ENCODE assay signal across 9 cellular contexts in the genomic region with DNA sequence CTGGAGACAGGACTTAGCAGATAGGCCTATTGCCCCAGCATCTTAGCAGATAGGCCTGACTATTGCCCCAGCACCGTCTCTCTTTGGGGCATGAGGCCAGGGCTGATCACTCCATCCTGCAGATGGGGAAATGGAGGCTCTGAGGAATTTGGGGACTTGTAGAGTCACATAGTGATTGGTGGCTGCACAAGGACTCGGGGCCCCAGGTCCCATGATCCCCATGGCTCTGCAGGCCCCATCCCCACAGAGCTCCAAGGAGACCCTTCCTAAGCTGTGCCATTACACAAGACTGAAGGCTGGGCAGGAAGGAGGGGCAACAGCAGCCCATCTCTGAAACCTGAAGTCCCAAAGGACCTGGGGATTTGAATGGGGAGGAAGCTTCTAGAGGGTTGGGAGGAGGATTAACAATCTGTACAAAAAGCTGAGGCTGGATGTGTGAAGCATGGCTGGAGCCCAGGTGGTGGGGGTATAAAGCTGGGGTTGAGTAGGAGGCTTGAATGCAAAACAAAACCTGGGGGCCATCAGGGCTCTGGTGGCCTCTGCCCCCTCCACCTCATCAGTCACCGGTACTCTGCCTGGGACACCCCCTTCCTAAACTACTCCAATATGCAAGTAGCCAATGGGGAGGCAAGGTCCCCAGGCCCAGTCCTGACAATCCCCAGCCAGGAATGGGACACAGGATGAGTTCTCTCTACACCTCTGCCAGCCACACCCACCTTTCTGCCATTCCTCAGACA. TPM values are rescaled to one million over a fixed set of nuclear protein-coding genes. Genes with fewer than 3 reads are reported as not detected.
DNase-seq lines count a peak whose midpoint lies in the region; ATAC-seq and TF ChIP-seq lines count a peak whose summit lies in the region.
"Had no signal": no experiment of that assay in that cellular context is flagged by ENCODE, and none has a peak within 500 bp of the region (broad histone marks: within the 10 kb centered on the region; RNA-seq: fewer than 3 reads in every experiment).

No MANE protein-coding gene starts in this region.

- H3K27ac ChIP-seq in DOHH2 (ENCODE audit: low read depth, low read length) (no peak overlapping the region), Karpas-422 (ENCODE audit: low read length) (peak overlapping the region; percentile 90), neuronal stem cell (replicated peaks; ENCODE audit: low read length) (no peak overlapping the region), esophagus squamous epithelium (no peak overlapping the region)
- no peak overlapping the region for H3K27ac ChIP-seq in effector memory CD4-positive, alpha-beta T cell (ENCODE audit: insufficient read depth, low read length, poor library complexity, severe bottlenecking)
- H3K27ac ChIP-seq: SJSA1 had no signal

- H3K9me2 ChIP-seq in DOHH2 (replicated peaks; ENCODE audit: control insufficient read depth, low read length) (no peaks in the 10 kb centered on the region), Karpas-422 (replicated peaks; ENCODE audit: insufficient read depth, low read length) (no peaks in the 10 kb centered on the region)

- POLR2A ChIA-PET in GM10248 (lab: Yijun Ruan, JAX): no interaction called here

- no peak overlapping the region for H2BK12ac ChIP-seq in neuronal stem cell (ENCODE audit: low read length)

- H4K8ac ChIP-seq in neuronal stem cell (ENCODE audit: low read depth, low read length): no peak overlapping the region

- no CpG with 5 or more reads among the region's 3 CpGs for WGBS in neuronal stem cell (ENCODE audit: extremely low coverage in 2 of 2, insufficient read length in 2 of 2, insufficient replicate concordance in 1 of 2), 2 donors
- WGBS in esophagus squamous epithelium, 2 donors: 67 to 71% methylated on average over 1 of the region's 3 CpGs

- peak overlapping the region; percentile 83 for H2BK5ac ChIP-seq in neuronal stem cell (ENCODE audit: low read length)

- peaks cover 3% of the 10 kb centered on the region for H3K79me1 ChIP-seq in neuronal stem cell (ENCODE audit: low read depth, low read length)

- H2AK5ac ChIP-seq in neuronal stem cell (ENCODE audit: low read depth, low read length): peak overlapping the region; percentile 82

- H3K27me3 ChIP-seq in DOHH2 (ENCODE audit: control insufficient read depth, low read length) (no peaks in the 10 kb centered on the region), Karpas-422 (ENCODE audit: low read length) (no peaks in the 10 kb centered on the region), neuronal stem cell (ENCODE audit: control insufficient read depth in 3 of 3, insufficient read depth in 3 of 3, low read depth in 1 of 3, low read length in 3 of 3) (peaks cover 0 to 5% (median 0%) of the 10 kb centered on the region in 3 experiments), esophagus squamous epithelium (no peaks in the 10 kb centered on the region)
- H3K27me3 ChIP-seq in effector memory CD4-positive, alpha-beta T cell (replicated peaks; ENCODE audit: control insufficient read depth, insufficient read depth, low read length, poor library complexity, severe bottlenecking): no peaks in the 10 kb centered on the region
- H3K27me3 ChIP-seq: SJSA1 had no signal

- H2BK15ac ChIP-seq in neuronal stem cell (ENCODE audit: low read length): no peak overlapping the region

- peaks cover 25% of the 10 kb centered on the region for H3K79me2 ChIP-seq in DOHH2 (ENCODE audit: control insufficient read depth, low read length)
- peaks cover 63% of the 10 kb centered on the region for H3K79me2 ChIP-seq in Karpas-422 (ENCODE audit: low read length)

- no peak overlapping the region for H3K14ac ChIP-seq in neuronal stem cell (ENCODE audit: low read length)

- intact Hi-C loops in esophagus squamous epithelium (cut with DNase I): no loop called here

- peaks cover 27% of the 10 kb centered on the region for H3K4me1 ChIP-seq in DOHH2 (ENCODE audit: control insufficient read depth, low read length)
- peaks cover 55% of the 10 kb centered on the region for H3K4me1 ChIP-seq in Karpas-422 (ENCODE audit: low read length)
- peaks cover 31% of the 10 kb centered on the region for H3K4me1 ChIP-seq in effector memory CD4-positive, alpha-beta T cell (ENCODE audit: control insufficient read depth, insufficient read depth, low read length, poor library complexity, severe bottlenecking)
- H3K4me1 ChIP-seq in neuronal stem cell (ENCODE audit: control insufficient read depth in 2 of 2, insufficient read depth in 1 of 2, low read depth in 1 of 2, low read length in 2 of 2): peaks cover 2 to 15% of the 10 kb centered on the region in 2 donors
- H3K4me1 ChIP-seq in esophagus squamous epithelium: peaks cover 20 to 39% (median 21%) of the 10 kb centered on the region in 3 donors

- no peak overlapping the region for H2AFZ ChIP-seq in Karpas-422 (ENCODE audit: low read length)
- H2AFZ ChIP-seq in neuronal stem cell (ENCODE audit: low read length): no peak overlapping the region

- no peak overlapping the region for H3K4ac ChIP-seq in neuronal stem cell (ENCODE audit: low read length)

- H2BK120ac ChIP-seq in neuronal stem cell (ENCODE audit: low read depth, low read length): no peak overlapping the region

- H3K36me3 ChIP-seq in DOHH2 (ENCODE audit: control insufficient read depth, low read length) (no peaks in the 10 kb centered on the region), Karpas-422 (ENCODE audit: insufficient read depth, low read length) (no peaks in the 10 kb centered on the region), neuronal stem cell (replicated peaks in 1 of 2; ENCODE audit: control insufficient read depth in 2 of 2, insufficient read depth in 2 of 2, low read length in 2 of 2) (no peaks in the 10 kb centered on the region), esophagus squamous epithelium (peaks cover 0 to 19% (median 0%) of the 10 kb centered on the region in 3 donors)
- H3K36me3 ChIP-seq in effector memory CD4-positive, alpha-beta T cell (ENCODE audit: control insufficient read depth, insufficient read depth, low read length): no peaks in the 10 kb centered on the region
- H3K36me3 ChIP-seq: SJSA1 had no signal

- DNase-seq in Karpas-422 (peak; percentile 82), neuronal stem cell (ENCODE audit: low spot score) (no peak), GM10248 (ENCODE audit: extremely low spot score) (no peak), esophagus squamous epithelium (lab: John Stamatoyannopoulos, UW) (no peak), SW 1271 (lab: John Stamatoyannopoulos, UW) (no peak)
- DNase-seq in effector memory CD4-positive, alpha-beta T cell: no peak

- H3K18ac ChIP-seq in neuronal stem cell (ENCODE audit: low read length): peak overlapping the region; percentile 6

- TF ChIP-seq CTCF in DOHH2 (IDR thresholded peaks at IDR 0.05; ENCODE audit: low read depth, low read length, poor library complexity, severe bottlenecking) (no peak), GM10248 (IDR thresholded peaks at IDR 0.05; ENCODE audit: control extremely low read depth, extremely low read depth, low read depth, missing control alignments) (no peak), esophagus squamous epithelium (IDR thresholded peaks at IDR 0.05) (no peak)

- no peak for TF ChIP-seq POLR2A in esophagus squamous epithelium (IDR thresholded peaks at IDR 0.05)

- H3K4me2 ChIP-seq in DOHH2 (ENCODE audit: low read length) (peak overlapping the region; percentile 90), Karpas-422 (ENCODE audit: low read depth, low read length, poor library complexity, severe bottlenecking) (peak overlapping the region; percentile 85), neuronal stem cell (ENCODE audit: insufficient read depth, low read length, poor library complexity, severe bottlenecking) (peak overlapping the region; percentile 90)

- peak overlapping the region; percentile 86 for H3K9ac ChIP-seq in Karpas-422 (ENCODE audit: low read length)
- no peak overlapping the region for H3K9ac ChIP-seq in neuronal stem cell (ENCODE audit: low read depth, low read length, poor library complexity)

- H3K9me3 ChIP-seq in DOHH2 (ENCODE audit: control insufficient read depth, insufficient read depth, low read length): no peaks in the 10 kb centered on the region
- H3K9me3 ChIP-seq in Karpas-422 (ENCODE audit: low read length): no peaks in the 10 kb centered on the region
- H3K9me3 ChIP-seq in effector memory CD4-positive, alpha-beta T cell (ENCODE audit: control insufficient read depth, low read length): no peaks in the 10 kb centered on the region
- no peaks in the 10 kb centered on the region for H3K9me3 ChIP-seq in neuronal stem cell (replicated peaks in 1 of 2; ENCODE audit: control insufficient read depth in 2 of 2, insufficient read depth in 1 of 2, low read depth in 1 of 2, low read length in 2 of 2)
- H3K9me3 ChIP-seq in esophagus squamous epithelium: no peaks in the 10 kb centered on the region
- H3K9me3 ChIP-seq: SJSA1 had no signal

- ATAC-seq in GM19463 (IDR thresholded peaks at IDR 0.05; ENCODE audit: unreplicated experiment): no peak

- H4K20me1 ChIP-seq in DOHH2 (ENCODE audit: control insufficient read depth, insufficient read depth, low read depth, low read length) (no peaks in the 10 kb centered on the region), Karpas-422 (ENCODE audit: insufficient read depth, low read depth, low read length) (peaks cover 21% of the 10 kb centered on the region; the same call in 1 of the 2 replicates)

- H3K4me3 ChIP-seq in DOHH2 (ENCODE audit: low read length) (peak overlapping the region; percentile 94), Karpas-422 (ENCODE audit: low read length) (peak overlapping the region; percentile 77), neuronal stem cell (ENCODE audit: low read length in 2 of 2) (peak overlapping the region in 1 of 2 donors; percentile 5), esophagus squamous epithelium (peak overlapping the region in 2 of 4 donors; percentile 71 to 77)
- peak overlapping the region; percentile 86 for H3K4me3 ChIP-seq in effector memory CD4-positive, alpha-beta T cell (ENCODE audit: insufficient read depth, low read depth, low read length, poor library complexity, severe bottlenecking)

- H4K91ac ChIP-seq in neuronal stem cell (ENCODE audit: low read depth, low read length, poor library complexity): no peak overlapping the region

- CTCF ChIA-PET in GM10248 (lab: Yijun Ruan, JAX): interaction anchor here (0.8 to 2.8 kb wide), 6 partner anchors 10 to 62 kb away, joined by 3 to 14 read pairs (median 4); partner anchors contain the start of gene STARD10

- H3K23ac ChIP-seq in neuronal stem cell (ENCODE audit: low read depth, low read length, poor library complexity): no peak overlapping the region

- H3F3A ChIP-seq in DOHH2 (ENCODE audit: control insufficient read depth, insufficient read depth): no peaks in the 10 kb centered on the region

RNA-seq across cellular contexts. Expression of gene ARAP1, which starts 1.5 kb away (rescaled TPM):
- total RNA-seq in Karpas-422 (2014; rRNA removed; shearing (Covaris generic); ENCODE audit: low replicate concordance): 76.1 and 103 TPM in 2 replicates
- polyA plus RNA-seq in neuronal stem cell (2013, experiment 1 of 2): 15.2 TPM
- polyA plus RNA-seq in neuronal stem cell (2013, experiment 2 of 2): 15.9 TPM
- total RNA-seq in esophagus squamous epithelium: 100 to 1,000 TPM in 1 of 4 donors, 10 to 100 TPM in 3; 37.8 to 114 (median 70.6) TPM

RNA-seq across cellular contexts. Expression of gene STARD10, which starts 43.1 kb away (rescaled TPM):
- total RNA-seq in Karpas-422 (2014; rRNA removed; shearing (Covaris generic); ENCODE audit: low replicate concordance): 4.3 and 4.7 TPM in 2 replicates
- 19.9 TPM for polyA plus RNA-seq in neuronal stem cell (2013, experiment 1 of 2)
- polyA plus RNA-seq in neuronal stem cell (2013, experiment 2 of 2): 17.9 TPM
- total RNA-seq in esophagus squamous epithelium: 10 to 100 TPM; 42.2 to 83.1 (median 49.4) TPM
